In the genomic region with DNA sequence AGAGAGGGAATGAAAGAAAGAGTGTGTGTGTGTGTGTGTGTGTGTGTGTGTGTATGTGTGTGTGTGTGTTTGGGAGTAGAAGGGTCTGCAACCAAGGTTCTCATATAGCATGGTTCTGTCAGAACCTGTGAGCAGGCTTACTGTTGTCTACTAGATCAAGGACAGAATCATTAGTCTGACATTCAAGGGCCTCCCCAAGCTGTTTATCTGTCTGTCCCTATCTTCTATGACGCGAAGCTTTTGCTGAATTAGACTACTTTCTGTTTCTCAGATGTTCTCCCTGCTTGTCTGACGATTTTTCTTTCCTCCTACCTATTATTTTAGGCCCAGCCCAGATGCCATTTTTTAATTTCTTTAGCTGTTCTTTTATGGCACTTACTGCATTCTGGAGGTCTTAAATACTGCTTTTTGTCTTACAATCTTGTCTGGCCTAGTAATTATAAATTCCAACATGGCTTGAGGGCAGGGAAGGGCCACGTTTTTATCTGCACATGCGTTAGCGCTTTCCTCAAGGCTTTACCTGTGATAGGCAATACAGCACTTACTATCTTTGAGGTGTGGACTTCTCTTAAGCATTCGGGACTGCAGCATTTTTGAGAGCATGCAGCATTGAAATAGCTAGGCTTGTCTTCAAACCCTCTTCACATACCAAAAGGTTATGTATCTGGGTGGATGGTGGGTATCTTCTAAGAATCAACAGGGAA, we compare ENCODE assay signal across 26 cellular contexts.
DNase-seq lines count a peak whose midpoint lies in the region; ATAC-seq and TF ChIP-seq lines count a peak whose summit lies in the region.
"Had no signal": no experiment of that assay in that cellular context is flagged by ENCODE, and none has a peak within 500 bp of the region (broad histone marks: within the 10 kb centered on the region; RNA-seq: fewer than 3 reads in every experiment).

No MANE protein-coding gene starts in this region.

- H3K9me3 ChIP-seq in left lung (no peaks in the 10 kb centered on the region), uterus (no peaks in the 10 kb centered on the region)
- H3K9me3 ChIP-seq: esophagus muscularis mucosa, ovary, right atrium auricular region, SJSA1, testis had no signal

- TF ChIP-seq CTCF in left lung (IDR thresholded peaks at IDR 0.05) (no peak), uterus (IDR thresholded peaks at IDR 0.05) (no peak)

- H3K4me3 ChIP-seq in left lung (no peak overlapping the region), uterus (no peak overlapping the region)
- H3K4me3 ChIP-seq: coronary artery, esophagus muscularis mucosa, ovary, right atrium auricular region, SJSA1, testis had no signal

- H3K36me3 ChIP-seq in left lung = peaks cover 0 to 12% of the 10 kb centered on the region in 2 donors
- no peaks in the 10 kb centered on the region for H3K36me3 ChIP-seq in uterus
- H3K36me3 ChIP-seq: ovary, right atrium auricular region, SJSA1 had no signal

- H3K4me1 ChIP-seq in left lung (peaks cover 0 to 5% of the 10 kb centered on the region in 2 donors), uterus (no peaks in the 10 kb centered on the region)
- H3K4me1 ChIP-seq: foreskin keratinocyte, SJSA1 had no signal

- H3K27me3 ChIP-seq in left lung (no peaks in the 10 kb centered on the region), uterus (no peaks in the 10 kb centered on the region)
- H3K27me3 ChIP-seq: esophagus muscularis mucosa, foreskin keratinocyte, ovary, right atrium auricular region, SJSA1, testis had no signal

- DNase-seq in NCI-H748 (lab: John Stamatoyannopoulos, UW; ENCODE audit: unreplicated experiment) (peak; percentile 38), NCI-H748 treated with DMSO at 0.1 percent for 48 hours (lab: John Stamatoyannopoulos, UW) (no peak), amniotic epithelial cell (ENCODE audit: low read depth) (peak; percentile 70), left lung (no peak), uterus (no peak), DMS153 treated with DMSO at 0.1 percent for 48 hours (lab: John Stamatoyannopoulos, UW; ENCODE audit: unreplicated experiment) (no peak), Right ventricle myocardium superior (no peak)
- DNase-seq: activated CD4-positive, alpha-beta T cell treated with anti-CD3 and anti-CD28 coated beads, Interleukin-2, amount 10 ng/mL, durations not matched to agents 7 days and 5 days; activated gamma-delta T cell treated with Interleukin-2 at 50 U/mL for 16 hours; activated naive CD8-positive, alpha-beta T cell treated with anti-CD3 and anti-CD28 coated beads, Interleukin-2, amount 10 ng/mL, durations not matched to agents 7 days and 5 days; activated T-cell treated with anti-CD3 and anti-CD28 coated beads, Interleukin-2, amount 50 U/mL, for 4 hours; Calu3; caudate nucleus; effector memory CD8-positive, alpha-beta T cell; foreskin keratinocyte; KBM-7; NCI-H187 treated with DMSO at 0.1 percent for 48 hours; NCI-H526; ovary; stimulated activated CD4-positive, alpha-beta T cell treated with anti-CD3 and anti-CD28 coated beads, Interleukin-1b, Interleukin-23, amount 100 ng/mL, for 48 hours; testis had no signal

- H3K27ac ChIP-seq in left lung = no peak overlapping the region
- peak overlapping the region; percentile 18 to 59 for H3K27ac ChIP-seq in uterus
- H3K27ac ChIP-seq: coronary artery, esophagus muscularis mucosa, foreskin keratinocyte, ovary, right atrium auricular region, SJSA1, testis had no signal

- TF ChIP-seq POLR2A in uterus (IDR thresholded peaks at IDR 0.05) = no peak

- intact Hi-C loops in left lung (cut with DNase I) (no loop called here), uterus (cut with DNase I; ENCODE audit: low total_unique reads) (no loop called here), Right ventricle myocardium superior (cut with DNase I) (no loop called here)

- ATAC-seq in left lung = peak; percentile 30
- no peak for ATAC-seq in HG03139 (IDR thresholded peaks at IDR 0.05; ENCODE audit: unreplicated experiment)
- no peak for ATAC-seq in Right ventricle myocardium superior (ENCODE audit: poor library complexity)
- ATAC-seq: activated T-cell treated with anti-CD3 and anti-CD28 coated beads, Interleukin-2, amount 50 U/mL, for 4 hours; effector memory CD8-positive, alpha-beta T cell had no signal

Comparison
In these comparisons a context has a peak if more than half of its experiments do, and no peak if none do; other contexts are left out.
1. DNase-seq: peak in NCI-H748 (single experiment) and amniotic epithelial cell (single experiment); none in NCI-H748 treated with DMSO at 0.1 percent for 48 hours (single experiment), left lung (0 of 2), uterus (0 of 2), DMS153 treated with DMSO at 0.1 percent for 48 hours (single experiment) and Right ventricle myocardium superior (single experiment).
2. H3K27ac ChIP-seq: peak in uterus (2 of 2); none in left lung (0 of 2).